In the genomic region with DNA sequence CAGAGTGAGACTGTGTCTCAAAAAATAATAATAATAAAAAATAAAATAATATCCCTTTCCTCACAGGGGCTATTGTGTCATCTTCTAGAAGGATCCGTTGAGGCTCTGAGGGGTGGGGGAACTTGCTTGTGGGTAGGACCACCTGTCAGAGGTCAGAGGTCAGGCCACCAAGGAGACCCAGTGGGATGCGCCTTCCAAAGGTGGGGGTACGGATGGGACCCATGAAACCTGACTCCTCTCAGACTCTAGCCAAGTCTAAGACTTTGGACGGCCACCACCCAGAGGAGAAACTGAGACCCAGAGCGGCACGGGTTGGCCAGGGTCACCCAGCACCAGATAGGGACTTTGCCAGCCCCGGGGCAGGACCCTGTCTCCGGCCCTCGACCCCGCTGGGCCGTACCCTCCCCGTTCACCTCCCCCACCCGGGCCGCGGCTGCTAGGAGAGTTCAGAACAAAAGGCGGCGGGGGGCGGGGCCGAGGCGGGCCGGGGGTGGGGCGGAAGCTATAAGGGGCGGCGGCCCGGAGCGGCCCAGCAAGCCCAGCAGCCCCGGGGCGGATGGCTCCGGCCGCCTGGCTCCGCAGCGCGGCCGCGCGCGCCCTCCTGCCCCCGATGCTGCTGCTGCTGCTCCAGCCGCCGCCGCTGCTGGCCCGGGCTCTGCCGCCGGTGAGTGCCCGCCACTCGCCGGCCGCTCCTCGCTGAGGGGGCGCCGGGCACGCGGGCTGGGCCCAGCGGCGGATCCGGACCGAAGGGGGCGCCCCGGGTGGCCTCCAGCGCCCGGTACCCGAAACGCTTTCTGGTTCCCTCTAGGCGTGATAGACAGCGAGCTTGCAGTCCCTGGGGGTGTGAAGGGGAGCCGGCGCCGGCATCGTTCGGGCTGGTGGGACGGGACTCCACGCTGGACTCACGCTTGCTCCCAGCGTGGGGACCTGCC, we compare ENCODE assay signal across 8 cellular contexts. TPM values are rescaled to one million over a fixed set of nuclear protein-coding genes. Genes with fewer than 3 reads are reported as not detected.
A peak's percentile ranks its signal among the peaks of the same experiment; 100 is the strongest.
DNase-seq lines count a peak whose midpoint lies in the region; ATAC-seq and TF ChIP-seq lines count a peak whose summit lies in the region.

A gene with protein sequence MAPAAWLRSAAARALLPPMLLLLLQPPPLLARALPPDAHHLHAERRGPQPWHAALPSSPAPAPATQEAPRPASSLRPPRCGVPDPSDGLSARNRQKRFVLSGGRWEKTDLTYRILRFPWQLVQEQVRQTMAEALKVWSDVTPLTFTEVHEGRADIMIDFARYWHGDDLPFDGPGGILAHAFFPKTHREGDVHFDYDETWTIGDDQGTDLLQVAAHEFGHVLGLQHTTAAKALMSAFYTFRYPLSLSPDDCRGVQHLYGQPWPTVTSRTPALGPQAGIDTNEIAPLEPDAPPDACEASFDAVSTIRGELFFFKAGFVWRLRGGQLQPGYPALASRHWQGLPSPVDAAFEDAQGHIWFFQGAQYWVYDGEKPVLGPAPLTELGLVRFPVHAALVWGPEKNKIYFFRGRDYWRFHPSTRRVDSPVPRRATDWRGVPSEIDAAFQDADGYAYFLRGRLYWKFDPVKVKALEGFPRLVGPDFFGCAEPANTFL (plus strand): TSS at position 535 of the 932 bp plus-strand sequence. CDS start 22 bp downstream, at position 557.

- no peak for TF ChIP-seq POLR2A in transverse colon (IDR thresholded peaks at IDR 0.05)

- intact Hi-C loops in natural killer cell (cut with micrococcal nuclease) (loop anchor here (2.0 kb wide), 1 partner anchor 14 kb away; a partner anchor contains a TSS), transverse colon (cut with DNase I; ENCODE audit: low total_unique reads) (no loop called here)

- H3K27me3 Mint-ChIP-seq in activated CD8-positive, alpha-beta memory T cell treated with anti-CD3 and anti-CD28 coated beads, Interleukin-2, amount 10 ng/mL, durations not matched to agents 7 days and 5 days, result peaks cover 7% of the 10 kb centered on the region
- no peaks in the 10 kb centered on the region for H3K27me3 Mint-ChIP-seq in natural killer cell (ENCODE audit: low read depth in 2 of 2)

- H3K36me3 Mint-ChIP-seq in activated CD8-positive, alpha-beta memory T cell treated with anti-CD3 and anti-CD28 coated beads, Interleukin-2, amount 10 ng/mL, durations not matched to agents 7 days and 5 days, result no peaks in the 10 kb centered on the region
- H3K36me3 Mint-ChIP-seq in natural killer cell, result no peaks in the 10 kb centered on the region

- TF ChIP-seq CTCF in natural killer cell (IDR thresholded peaks at IDR 0.05) (no peak), transverse colon (IDR thresholded peaks at IDR 0.05) (no peak)

- H3K4me1 Mint-ChIP-seq in activated CD8-positive, alpha-beta memory T cell treated with anti-CD3 and anti-CD28 coated beads, Interleukin-2, amount 10 ng/mL, durations not matched to agents 7 days and 5 days, result peaks cover 21% of the 10 kb centered on the region
- H3K4me1 Mint-ChIP-seq in natural killer cell, result peaks cover 0 to 19% of the 10 kb centered on the region in 2 donors

- TF ChIP-seq EP300 in transverse colon (IDR thresholded peaks at IDR 0.05; ENCODE audit: low read depth), result no peak

- H3K4me3 Mint-ChIP-seq in activated CD8-positive, alpha-beta memory T cell treated with anti-CD3 and anti-CD28 coated beads, Interleukin-2, amount 10 ng/mL, durations not matched to agents 7 days and 5 days, result peak within 1 kb of the TSS; percentile 57
- H3K4me3 Mint-ChIP-seq in natural killer cell, result peak within 1 kb of the TSS; percentile 67

- H3K27me3 ChIP-seq in esophagus (ENCODE audit: control insufficient read depth in 1 of 2, insufficient read depth in 2 of 2, low read length in 2 of 2), result no peaks in the 10 kb centered on the region
- H3K27me3 ChIP-seq in transverse colon, result no peaks in the 10 kb centered on the region

- peak; percentile 65 for DNase-seq in ELR (ENCODE audit: low read depth)
- peak; percentile 46 to 54 for DNase-seq in NCI-H1930 (lab: John Stamatoyannopoulos, UW)
- peak; percentile 65 for DNase-seq in activated CD8-positive, alpha-beta memory T cell treated with anti-CD3 and anti-CD28 coated beads, Interleukin-2, amount 10 ng/mL, durations not matched to agents 7 days and 5 days
- peak; percentile 38 for DNase-seq in natural killer cell
- peak; percentile 76 for DNase-seq in transverse colon

- H3K4me3 ChIP-seq in esophagus (ENCODE audit: low read depth in 1 of 2, low read length in 2 of 2) (peak within 1 kb of the TSS; percentile 34 to 37), transverse colon (peak within 1 kb of the TSS; percentile 41 to 61 (median 49))

- CTCF ChIA-PET in activated CD8-positive, alpha-beta memory T cell treated with anti-CD3 and anti-CD28 coated beads, Interleukin-2, amount 10 ng/mL, durations not matched to agents 7 days and 5 days (lab: Charles Lee), result interaction anchor here (1.1 to 8.8 kb wide), 2 partner anchors 77 to 145 kb away, joined by 3 to 95 read pairs; no protein-coding TSS in a partner anchor

- in situ Hi-C loops in transverse colon (cut with MboI; ENCODE audit: low pct_ligation_motif_present in 1 of 4, low pct_unique_long_range_greater_than_20kb in 1 of 4, low sequenced_read_pairs in 3 of 4), result loop anchor here in 1 of 4 donors (5.0 kb wide), 1 partner anchor 80 kb away; no protein-coding TSS in a partner anchor

- no peaks in the 10 kb centered on the region for H3K9me3 ChIP-seq in esophagus (ENCODE audit: control insufficient read depth in 2 of 2, insufficient read depth in 1 of 2, low read depth in 1 of 2, low read length in 1 of 2)
- H3K9me3 ChIP-seq in transverse colon, result no peaks in the 10 kb centered on the region

- ATAC-seq in activated CD8-positive, alpha-beta memory T cell treated with anti-CD3 and anti-CD28 coated beads, Interleukin-2, amount 10 ng/mL, durations not matched to agents 7 days and 5 days, result peak; percentile 59
- peak; percentile 67 to 74 (median 73) for ATAC-seq in natural killer cell
- ATAC-seq in GM21717 (IDR thresholded peaks at IDR 0.05; ENCODE audit: unreplicated experiment), result no peak
- ATAC-seq in GM18868 (IDR thresholded peaks at IDR 0.05; ENCODE audit: unreplicated experiment), result no peak

- H3K4me1 ChIP-seq in esophagus (ENCODE audit: control insufficient read depth in 2 of 2, insufficient read depth in 2 of 2, low read length in 1 of 2) (peaks cover 6 to 14% of the 10 kb centered on the region in 2 donors), transverse colon (peaks cover 13 to 46% (median 35%) of the 10 kb centered on the region in 4 donors)

- WGBS in esophagus, 2 donors, result 2 to 3% methylated on average over 63 to 74 of the region's 74 CpGs
- 11% methylated on average over 8 of the region's 74 CpGs; no CpG with 5 or more reads in 1 of the 2 donors for WGBS in transverse colon (ENCODE audit: low coverage in 1 of 2), 2 donors

- H3K27ac ChIP-seq in esophagus (ENCODE audit: low read depth in 2 of 2, low read length in 1 of 2) (peak within 1 kb of the TSS in 1 of 2 donors; percentile 16), transverse colon (peak within 1 kb of the TSS; percentile 53 to 70 (median 64))

- H3K36me3 ChIP-seq in esophagus (ENCODE audit: control insufficient read depth in 2 of 2, insufficient read depth in 2 of 2, low read length in 1 of 2) (no peaks in the 10 kb centered on the region), transverse colon (no peaks in the 10 kb centered on the region)

- H3K9me3 Mint-ChIP-seq in activated CD8-positive, alpha-beta memory T cell treated with anti-CD3 and anti-CD28 coated beads, Interleukin-2, amount 10 ng/mL, durations not matched to agents 7 days and 5 days (ENCODE audit: low read depth), result no peaks in the 10 kb centered on the region
- H3K9me3 Mint-ChIP-seq in natural killer cell, result no peaks in the 10 kb centered on the region

- H3K27ac Mint-ChIP-seq in activated CD8-positive, alpha-beta memory T cell treated with anti-CD3 and anti-CD28 coated beads, Interleukin-2, amount 10 ng/mL, durations not matched to agents 7 days and 5 days, result no peak within 1 kb of the TSS
- H3K27ac Mint-ChIP-seq in natural killer cell, result peak within 1 kb of the TSS in 1 of 2 donors; percentile 33

RNA-seq across cellular contexts. Expression of the gene that starts here (rescaled TPM):
- 1 to 10 TPM in 1 of 2 experiments, under 1 TPM in 1; 0.91 to 1.0 TPM for total RNA-seq in activated CD8-positive, alpha-beta memory T cell treated with anti-CD3 and anti-CD28 coated beads, Interleukin-2, amount 10 ng/mL, durations not matched to agents 7 days and 5 days
- polyA plus RNA-seq in esophagus, result under 1 TPM; 0.49 to 0.53 TPM
- total RNA-seq in natural killer cell (1 to 10 TPM in 1 of 3 donors, under 1 TPM in 2; 0.71 to 1.7 (median 0.91) TPM), transverse colon (1 to 10 TPM; 1.2 to 2.2 (median 1.6) TPM)

Comparison
In these comparisons a context has a peak if more than half of its experiments do, and no peak if none do; other contexts are left out.
1. ATAC-seq: peak in activated CD8-positive, alpha-beta memory T cell treated with anti-CD3 and anti-CD28 coated beads, Interleukin-2, amount 10 ng/mL, durations not matched to agents 7 days and 5 days (single experiment) and natural killer cell (3 of 3); none in GM21717 (single experiment) and GM18868 (single experiment).
2. Peak in every context shown above with its lines, with median percentiles within 50 percentile points of each other: DNase-seq.